In the genomic region with DNA sequence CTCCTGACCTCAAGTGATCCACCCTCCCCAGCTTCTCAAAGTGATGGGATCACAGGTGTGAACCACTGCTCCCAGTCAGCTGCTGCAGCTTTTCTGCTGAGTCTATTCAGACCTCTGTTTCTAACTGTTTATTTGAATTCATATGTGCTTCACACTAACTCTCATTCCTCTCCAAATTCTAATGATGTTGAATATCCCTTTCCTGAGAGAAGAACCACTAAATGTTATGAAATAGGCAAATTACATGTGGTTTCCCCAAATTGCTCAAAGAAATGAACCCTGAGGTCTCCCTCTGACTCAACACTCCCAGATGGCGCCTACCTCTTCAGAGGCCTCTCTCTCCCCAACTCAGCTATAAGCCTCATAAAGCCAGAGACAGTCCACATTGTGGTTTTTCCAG, we compare ENCODE assay signal across 9 cellular contexts.
DNase-seq lines count a peak whose midpoint lies in the region; ATAC-seq and TF ChIP-seq lines count a peak whose summit lies in the region.
"Had no signal": no experiment of that assay in that cellular context is flagged by ENCODE, and none has a peak within 500 bp of the region (broad histone marks: within the 10 kb centered on the region; RNA-seq: fewer than 3 reads in every experiment).

No MANE protein-coding gene starts in this region.

- no peaks in the 10 kb centered on the region for H3K36me3 Mint-ChIP-seq in activated T-helper 1 cell treated with anti-CD3 and anti-CD28 coated beads, Interleukin-12 subunit alpha, Interleukin-12 subunit beta, Interleukin-2, Interleukin-4 antibody, amounts not matched to agents 30 ng/mL and 10 ng/mL and 1 ng/mL, durations not matched to agents 14 hours and 24 hours and 36 hours (ENCODE audit: low read depth)
- H3K36me3 Mint-ChIP-seq in stimulated activated effector memory CD8-positive, alpha-beta T cell treated with anti-CD3 and anti-CD28 coated beads, Interleukin-12 subunit alpha, Interleukin-12 subunit beta, amount 100 ng/mL, for 72 hours = no peaks in the 10 kb centered on the region
- no peaks in the 10 kb centered on the region for H3K36me3 Mint-ChIP-seq in type B pancreatic cell

- ATAC-seq in HG03378 (IDR thresholded peaks at IDR 0.05; ENCODE audit: unreplicated experiment) = peak; percentile 67
- ATAC-seq in stimulated activated effector memory CD8-positive, alpha-beta T cell treated with anti-CD3 and anti-CD28 coated beads, Interleukin-12 subunit alpha, Interleukin-12 subunit beta, amount 100 ng/mL, for 72 hours = peak; percentile 69

- no peak overlapping the region for H3K4me3 Mint-ChIP-seq in activated T-helper 1 cell treated with anti-CD3 and anti-CD28 coated beads, Interleukin-12 subunit alpha, Interleukin-12 subunit beta, Interleukin-2, Interleukin-4 antibody, amounts not matched to agents 30 ng/mL and 10 ng/mL and 1 ng/mL, durations not matched to agents 14 hours and 24 hours and 36 hours
- no peak overlapping the region for H3K4me3 Mint-ChIP-seq in stimulated activated effector memory CD8-positive, alpha-beta T cell treated with anti-CD3 and anti-CD28 coated beads, Interleukin-12 subunit alpha, Interleukin-12 subunit beta, amount 100 ng/mL, for 72 hours
- no peak overlapping the region for H3K4me3 Mint-ChIP-seq in type B pancreatic cell

- H3K4me1 Mint-ChIP-seq in activated T-helper 1 cell treated with anti-CD3 and anti-CD28 coated beads, Interleukin-12 subunit alpha, Interleukin-12 subunit beta, Interleukin-2, Interleukin-4 antibody, amounts not matched to agents 30 ng/mL and 10 ng/mL and 1 ng/mL, durations not matched to agents 14 hours and 24 hours and 36 hours (ENCODE audit: low read depth) = peaks cover 7% of the 10 kb centered on the region
- peaks cover 6% of the 10 kb centered on the region for H3K4me1 Mint-ChIP-seq in stimulated activated effector memory CD8-positive, alpha-beta T cell treated with anti-CD3 and anti-CD28 coated beads, Interleukin-12 subunit alpha, Interleukin-12 subunit beta, amount 100 ng/mL, for 72 hours
- H3K4me1 Mint-ChIP-seq in type B pancreatic cell (ENCODE audit: unreplicated experiment) = peaks cover 16% of the 10 kb centered on the region

- intact Hi-C loops in activated T-helper 1 cell treated with anti-CD3 and anti-CD28 coated beads, Interleukin-12 subunit alpha, Interleukin-12 subunit beta, Interleukin-2, Interleukin-4 antibody, amounts not matched to agents 30 ng/mL and 10 ng/mL and 1 ng/mL, durations not matched to agents 14 hours and 24 hours and 36 hours (cut with micrococcal nuclease) = no loop called here

- H3K27me3 Mint-ChIP-seq in activated T-helper 1 cell treated with anti-CD3 and anti-CD28 coated beads, Interleukin-12 subunit alpha, Interleukin-12 subunit beta, Interleukin-2, Interleukin-4 antibody, amounts not matched to agents 30 ng/mL and 10 ng/mL and 1 ng/mL, durations not matched to agents 14 hours and 24 hours and 36 hours (ENCODE audit: insufficient read depth) = peaks cover 13% of the 10 kb centered on the region
- no peaks in the 10 kb centered on the region for H3K27me3 Mint-ChIP-seq in type B pancreatic cell

- no peak for TF ChIP-seq CTCF in type B pancreatic cell (conservative IDR thresholded peaks at IDR 0.05)

- peak overlapping the region; percentile 50 for H3K27ac Mint-ChIP-seq in activated T-helper 1 cell treated with anti-CD3 and anti-CD28 coated beads, Interleukin-12 subunit alpha, Interleukin-12 subunit beta, Interleukin-2, Interleukin-4 antibody, amounts not matched to agents 30 ng/mL and 10 ng/mL and 1 ng/mL, durations not matched to agents 14 hours and 24 hours and 36 hours
- H3K27ac Mint-ChIP-seq in stimulated activated effector memory CD8-positive, alpha-beta T cell treated with anti-CD3 and anti-CD28 coated beads, Interleukin-12 subunit alpha, Interleukin-12 subunit beta, amount 100 ng/mL, for 72 hours = no peak overlapping the region
- H3K27ac Mint-ChIP-seq in type B pancreatic cell = no peak overlapping the region

- DNase-seq in activated CD4-positive, alpha-beta T cell treated with anti-CD3 and anti-CD28 coated beads for 48 hours = peak; percentile 15
- no peak for DNase-seq in activated CD4-positive, alpha-beta T cell treated with anti-CD3 and anti-CD28 coated beads for 1 hour
- DNase-seq in activated T-helper 1 cell treated with anti-CD3 and anti-CD28 coated beads, Interleukin-12 subunit alpha, Interleukin-12 subunit beta, Interleukin-2, Interleukin-4 antibody, amounts not matched to agents 30 ng/mL and 10 ng/mL and 1 ng/mL, durations not matched to agents 14 hours and 24 hours and 36 hours (ENCODE audit: low spot score) = no peak
- no peak for DNase-seq in stimulated activated effector memory CD8-positive, alpha-beta T cell treated with anti-CD3 and anti-CD28 coated beads, Interleukin-12 subunit alpha, Interleukin-12 subunit beta, amount 100 ng/mL, for 72 hours (ENCODE audit: low spot score in 2 of 2)
- DNase-seq in retina (no peak), type B pancreatic cell (ENCODE audit: extremely low spot score, unreplicated experiment) (no peak)
- DNase-seq in stimulated activated CD4-positive, alpha-beta T cell treated with anti-CD3 and anti-CD28 coated beads, Interleukin-2, amount 100 ng/mL, for 24 hours = no peak
- DNase-seq: NK-92 treated with Interleukin-12 subunit alpha and Interleukin-12 subunit beta, amount 100 ng/mL, for 24 hours had no signal

- H3K9me3 Mint-ChIP-seq in activated T-helper 1 cell treated with anti-CD3 and anti-CD28 coated beads, Interleukin-12 subunit alpha, Interleukin-12 subunit beta, Interleukin-2, Interleukin-4 antibody, amounts not matched to agents 30 ng/mL and 10 ng/mL and 1 ng/mL, durations not matched to agents 14 hours and 24 hours and 36 hours = no peaks in the 10 kb centered on the region
- no peaks in the 10 kb centered on the region for H3K9me3 Mint-ChIP-seq in stimulated activated effector memory CD8-positive, alpha-beta T cell treated with anti-CD3 and anti-CD28 coated beads, Interleukin-12 subunit alpha, Interleukin-12 subunit beta, amount 100 ng/mL, for 72 hours
- H3K9me3 Mint-ChIP-seq in type B pancreatic cell = no peaks in the 10 kb centered on the region
